Comparison of ENCODE assay signal across 8 cellular contexts in the genomic region with DNA sequence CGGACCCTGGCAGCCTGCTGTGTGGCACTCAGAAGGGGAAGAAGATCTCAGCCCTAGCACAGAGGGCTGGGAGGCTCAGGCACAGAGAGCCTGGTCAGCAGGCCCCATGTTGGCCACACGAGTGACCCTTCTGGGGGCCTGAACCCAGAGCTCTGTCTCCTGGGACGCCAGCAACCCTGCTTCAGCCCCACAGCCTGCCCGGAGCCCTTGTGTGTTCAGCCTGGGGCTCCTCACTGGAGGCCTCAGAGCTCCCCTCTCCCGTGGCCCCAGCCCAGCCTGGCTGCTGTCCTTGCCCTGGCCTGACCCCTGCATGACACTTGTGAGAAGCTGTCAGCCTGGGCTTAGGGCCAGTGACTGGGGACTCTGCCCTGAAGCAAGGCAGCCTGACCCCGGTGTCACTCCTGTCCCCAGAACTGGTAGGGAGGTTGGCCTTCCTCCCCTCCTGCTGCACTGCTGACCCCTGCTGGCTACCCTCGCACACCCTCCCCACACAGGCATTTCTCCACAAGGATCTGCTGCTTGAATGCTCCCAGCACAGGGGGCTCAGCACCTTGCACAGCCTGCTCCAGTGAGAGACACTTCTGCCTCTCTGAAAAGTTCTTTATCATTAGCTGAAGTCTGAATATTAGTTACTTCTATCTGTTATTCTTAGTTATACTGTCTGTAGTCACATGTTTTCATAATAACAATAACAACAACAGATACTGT. TPM values are rescaled to one million over a fixed set of nuclear protein-coding genes. Genes with fewer than 3 reads are reported as not detected.
DNase-seq lines count a peak whose midpoint lies in the region; ATAC-seq, FAIRE-seq and TF ChIP-seq lines count a peak whose summit lies in the region.

No MANE protein-coding gene starts in this region.

- no peak overlapping the region for H3K4me3 Mint-ChIP-seq in astrocyte (ENCODE audit: unreplicated experiment)

- H3K9me3 Mint-ChIP-seq in astrocyte (ENCODE audit: unreplicated experiment), result peaks cover 7% of the 10 kb centered on the region

- no peak overlapping the region for H2AFZ ChIP-seq in astrocyte (ENCODE audit: low read depth, low read length)

- H3K9me3 ChIP-seq in RWPE2 (ENCODE audit: severe bottlenecking), result no peaks in the 10 kb centered on the region
- H3K9me3 ChIP-seq in astrocyte (ENCODE audit: insufficient read depth, low read depth, low read length), result no peaks in the 10 kb centered on the region

- H3K9ac ChIP-seq in astrocyte (ENCODE audit: low read length), result no peak overlapping the region

- no peak overlapping the region for H3K4me2 ChIP-seq in astrocyte (ENCODE audit: low read length)

- H3K27me3 ChIP-seq in RWPE2 (ENCODE audit: insufficient read depth, poor library complexity, severe bottlenecking), result no peaks in the 10 kb centered on the region
- H3K27me3 ChIP-seq in astrocyte (ENCODE audit: insufficient read depth, low read length), result no peaks in the 10 kb centered on the region

- ATAC-seq in RWPE2 (ENCODE audit: low read depth) (peak; percentile 76), HG03025 (IDR thresholded peaks at IDR 0.05; ENCODE audit: low FRiP score, unreplicated experiment) (no peak)

- peaks cover 24% of the 10 kb centered on the region for H3K27me3 Mint-ChIP-seq in astrocyte (ENCODE audit: low read depth, unreplicated experiment)

- no peaks in the 10 kb centered on the region for H4K20me1 ChIP-seq in astrocyte (ENCODE audit: insufficient read depth, low read length)

- DNase-seq in DMS153 (lab: John Stamatoyannopoulos, UW) (peak; percentile 30), HUDEP-2 (lab: John Stamatoyannopoulos, UW; ENCODE audit: unreplicated experiment in 76 of 76) (peak in 57 of 76 experiments; percentile 6 to 80 (median 48)), RWPE2 (ENCODE audit: low spot score) (no peak), astrocyte (ENCODE audit: low read depth) (no peak), iris pigment epithelial cell (ENCODE audit: low read depth) (peak; percentile 28), cortex of kidney (lab: John Stamatoyannopoulos, UW) (no peak)
- DNase-seq in stimulated activated CD4-positive, alpha-beta T cell treated with anti-CD3 and anti-CD28 coated beads, Interleukin-2, amount 100 ng/mL, for 48 hours, result peak; percentile 25 to 35

- no peak overlapping the region for H3K27ac Mint-ChIP-seq in astrocyte (ENCODE audit: unreplicated experiment)

- H3K4me1 Mint-ChIP-seq in astrocyte (ENCODE audit: low read depth, unreplicated experiment), result no peaks in the 10 kb centered on the region

- H3K4me1 ChIP-seq in RWPE2 (ENCODE audit: insufficient read depth, poor library complexity, severe bottlenecking) (peaks cover 9% of the 10 kb centered on the region), astrocyte (ENCODE audit: insufficient read depth, low read length) (no peaks in the 10 kb centered on the region)

- H3K79me2 ChIP-seq in astrocyte (ENCODE audit: insufficient read depth, low read length), result no peaks in the 10 kb centered on the region

- H3K4me3 ChIP-seq in RWPE2 (ENCODE audit: severe bottlenecking) (no peak overlapping the region), astrocyte (ENCODE audit: insufficient read depth, low read depth, low read length) (no peak overlapping the region)

- no peak for FAIRE-seq in astrocyte (lab: Jason Lieb, UNC)

- no peaks in the 10 kb centered on the region for H3K36me3 Mint-ChIP-seq in astrocyte (ENCODE audit: low read depth, unreplicated experiment)

- no peaks in the 10 kb centered on the region for H3K36me3 ChIP-seq in RWPE2 (ENCODE audit: low read depth)
- no peaks in the 10 kb centered on the region for H3K36me3 ChIP-seq in astrocyte (ENCODE audit: insufficient read depth, low read length)

- TF ChIP-seq CTCF in RWPE2 (IDR thresholded peaks at IDR 0.05; ENCODE audit: poor library complexity, severe bottlenecking), result peak; percentile 82
- TF ChIP-seq CTCF in astrocyte (IDR thresholded peaks at IDR 0.05; ENCODE audit: insufficient read depth, low read depth, low read length), result peak; percentile 31

- no peak overlapping the region for H3K27ac ChIP-seq in RWPE2 (ENCODE audit: poor library complexity, severe bottlenecking)
- no peak overlapping the region for H3K27ac ChIP-seq in astrocyte (ENCODE audit: low read depth, low read length)

RNA-seq across cellular contexts. Expression of a gene that starts 15.4 kb away (rescaled TPM):
- 4.5 and 4.6 TPM in 2 replicates for total RNA-seq in astrocyte

RNA-seq across cellular contexts. Expression of a gene that starts 26.9 kb away (rescaled TPM):
- 57.1 and 62.2 TPM in 2 replicates for total RNA-seq in astrocyte

RNA-seq across cellular contexts. Expression of a gene that starts 41.7 kb away (rescaled TPM):
- total RNA-seq in astrocyte, result not detected in 2 replicates

RNA-seq across cellular contexts. Expression of a gene that starts 50.6 kb away (rescaled TPM):
- 70.2 and 79.1 TPM in 2 replicates for total RNA-seq in astrocyte

Comparison
In these comparisons a context has a peak if more than half of its experiments do, and no peak if none do; other contexts are left out.
1. DNase-seq: peak in DMS153 (single experiment), HUDEP-2 (57 of 76), iris pigment epithelial cell (single experiment) and stimulated activated CD4-positive, alpha-beta T cell treated with anti-CD3 and anti-CD28 coated beads, Interleukin-2, amount 100 ng/mL, for 48 hours (2 of 2); none in RWPE2 (single experiment), astrocyte (single experiment) and cortex of kidney (single experiment).